In genomic region chr18:48975817-48976649, GRCh38 we compare ENCODE assay signal across 8 cellular contexts. TPM values are rescaled to one million over a fixed set of nuclear protein-coding genes. Genes with fewer than 3 reads are reported as not detected.
DNase-seq lines count a peak whose midpoint lies in the region; TF ChIP-seq lines count a peak whose summit lies in the region.

No MANE protein-coding gene starts in this region.

- H3K4me3 ChIP-seq in GM23248 (peak overlapping the region; percentile 73), dorsolateral prefrontal cortex (peak overlapping the region; percentile 46 to 83 (median 69)), mesenchymal stem cell (ENCODE audit: insufficient read depth in 1 of 2, low read depth in 1 of 2, low read length in 2 of 2) (peak overlapping the region; percentile 71 to 75)

- no peaks in the 10 kb centered on the region for H3K79me1 ChIP-seq in mesenchymal stem cell (replicated peaks; ENCODE audit: low read length, poor library complexity, severe bottlenecking)

- H3K36me3 ChIP-seq in ES-I3 (ENCODE audit: insufficient read depth, low read length) (no peaks in the 10 kb centered on the region), GM23248 (ENCODE audit: low read depth) (no peaks in the 10 kb centered on the region), mesenchymal stem cell (ENCODE audit: control insufficient read depth in 1 of 2, insufficient read depth in 2 of 2, low read depth in 1 of 2, low read length in 2 of 2) (no peaks in the 10 kb centered on the region)

- peak overlapping the region; percentile 82 to 83 for H3K18ac ChIP-seq in mesenchymal stem cell (ENCODE audit: low read depth in 1 of 2, low read length in 2 of 2)

- peak overlapping the region in 1 of 2 experiments; percentile 56 for H3K4ac ChIP-seq in mesenchymal stem cell (ENCODE audit: low read depth in 1 of 2, low read length in 2 of 2)

- peak overlapping the region; percentile 85 for H2BK120ac ChIP-seq in mesenchymal stem cell (ENCODE audit: low read depth, low read length)

- peak overlapping the region; percentile 57 for H4K91ac ChIP-seq in mesenchymal stem cell (ENCODE audit: low read length)

- H3K27ac ChIP-seq in GM23248 (peak overlapping the region; percentile 66), dorsolateral prefrontal cortex (peak overlapping the region in 32 of 59 donors; percentile 10 to 83 (median 61)), mesenchymal stem cell (ENCODE audit: low read length, poor library complexity, severe bottlenecking) (no peak overlapping the region)

- no peak for TF ChIP-seq CTCF in dorsolateral prefrontal cortex (IDR thresholded peaks at IDR 0.05 in 54 of 56, conservative IDR thresholded peaks at IDR 0.05 in 2 of 56; ENCODE audit: low read depth in 1 of 56, partially characterized antibody in 56 of 56)

- peak overlapping the region; percentile 72 for H4K8ac ChIP-seq in mesenchymal stem cell (ENCODE audit: low read length)

- no peak overlapping the region for H2AK5ac ChIP-seq in mesenchymal stem cell (ENCODE audit: low read length, severe bottlenecking)

- whole genome bisulfite sequencing in GM23248 (ENCODE audit: low coverage in 1 of 2, low lambda C conversion rate in 2 of 2, missing lambda C conversion rate in 2 of 2), 2 experiments, result 4 to 6% methylated on average over 33 to 61 of the region's 119 CpGs
- 4% methylated on average over 62 of the region's 119 CpGs for WGBS in mesenchymal stem cell

- DNase-seq in GM23248 (peak; percentile 89), NCI-H1105 (lab: John Stamatoyannopoulos, UW) (peak; percentile 62), dorsolateral prefrontal cortex (peak in 2 of 10 donors; percentile 40 to 79), mesenchymal stem cell (peak; percentile 73), NCI-H187 treated with DMSO at 0.1 percent for 48 hours (lab: John Stamatoyannopoulos, UW) (no peak)
- DNase-seq in activated CD4-positive, alpha-beta T cell treated with anti-CD3 and anti-CD28 coated beads for 48 hours, result peak; percentile 73
- DNase-seq in stimulated activated CD8-positive, alpha-beta memory T cell treated with anti-CD3 and anti-CD28 coated beads, Interleukin-2, amount 100 ng/mL, for 48 hours (ENCODE audit: low read depth in 2 of 2), result peak; percentile 30 to 31

- H2AFZ ChIP-seq in GM23248, result peak overlapping the region; percentile 65
- H2AFZ ChIP-seq in mesenchymal stem cell (ENCODE audit: low read depth, low read length), result peak overlapping the region; percentile 51

- in situ Hi-C loops in GM23248 (cut with MboI), result no loop called here

- H3K14ac ChIP-seq in mesenchymal stem cell (ENCODE audit: low read length in 2 of 2), result peak overlapping the region in 1 of 2 experiments; percentile 29

- H3K9me2 ChIP-seq in GM23248 (ENCODE audit: insufficient read depth), result no peaks in the 10 kb centered on the region

- intact Hi-C loops in dorsolateral prefrontal cortex (cut with DNase I), result loop anchor here in 1 of 2 donors (1.0 kb wide), 1 partner anchor 24 kb away; no protein-coding TSS in a partner anchor

- H3K79me2 ChIP-seq in GM23248 (ENCODE audit: insufficient read depth), result no peaks in the 10 kb centered on the region

- H3K27me3 ChIP-seq in GM23248 (replicated peaks; ENCODE audit: insufficient read depth) (no peaks in the 10 kb centered on the region), dorsolateral prefrontal cortex (no peaks in the 10 kb centered on the region), mesenchymal stem cell (ENCODE audit: control insufficient read depth in 1 of 2, insufficient read depth in 1 of 2, low read length in 2 of 2) (no peaks in the 10 kb centered on the region)

- H2BK5ac ChIP-seq in mesenchymal stem cell (ENCODE audit: low read depth, low read length, poor library complexity, severe bottlenecking), result peak overlapping the region; percentile 67

- H2BK15ac ChIP-seq in mesenchymal stem cell (ENCODE audit: low read depth, poor library complexity, severe bottlenecking), result peak overlapping the region; percentile 100

- H3K4me2 ChIP-seq in GM23248 (ENCODE audit: unreplicated experiment) (peak overlapping the region; percentile 47), mesenchymal stem cell (ENCODE audit: low read length, poor library complexity, severe bottlenecking) (peak overlapping the region; percentile 97)

- peaks cover 25% of the 10 kb centered on the region; the same call in 1 of the 2 replicates for H3K4me1 ChIP-seq in ES-I3 (ENCODE audit: insufficient read depth, low read length)
- peaks cover 16% of the 10 kb centered on the region; the same call in 1 of the 2 replicates for H3K4me1 ChIP-seq in GM23248 (ENCODE audit: insufficient read depth)
- H3K4me1 ChIP-seq in mesenchymal stem cell (ENCODE audit: control insufficient read depth, insufficient read depth, low read depth, low read length), result peaks cover 18% of the 10 kb centered on the region

- H4K20me1 ChIP-seq in GM23248 (ENCODE audit: insufficient read depth), result no peaks in the 10 kb centered on the region

- H3K9me3 ChIP-seq in ES-I3 (ENCODE audit: control insufficient read depth, insufficient read depth, low read length), result no peaks in the 10 kb centered on the region
- no peaks in the 10 kb centered on the region for H3K9me3 ChIP-seq in GM23248 (ENCODE audit: low read depth)
- no peaks in the 10 kb centered on the region for H3K9me3 ChIP-seq in mesenchymal stem cell (ENCODE audit: control insufficient read depth, low read length)

- peak overlapping the region in 1 of 2 experiments; percentile 66 for H2BK12ac ChIP-seq in mesenchymal stem cell (ENCODE audit: low read length in 2 of 2)

- no peak overlapping the region for H3K23ac ChIP-seq in mesenchymal stem cell (ENCODE audit: low read length in 2 of 2)

- 0 out of 2 replicates have a peak, but pooled peaks cover 10% of the 10 kb centered on the region for H3F3A ChIP-seq in GM23248 (ENCODE audit: insufficient read depth)

- peak overlapping the region; percentile 80 for H3K9ac ChIP-seq in ES-I3 (ENCODE audit: low read depth, low read length)
- peak overlapping the region; percentile 89 for H3K9ac ChIP-seq in GM23248
- peak overlapping the region; percentile 85 for H3K9ac ChIP-seq in mesenchymal stem cell (ENCODE audit: low read length)

RNA-seq across cellular contexts. Expression of gene SMAD7, which starts 25.3 kb away (rescaled TPM):
- 43.6 and 51.7 TPM in 2 replicates for total RNA-seq in GM23248 (2014; rRNA removed; shearing (Covaris generic))
- polyA plus RNA-seq in GM23248 (2016; fragmentation: Nextera tagmentation; extraction: Ambion mirVana), result 6.8 and 8.4 TPM in 2 replicates
- 10 to 100 TPM; 14.2 to 34.2 (median 23.6) TPM for total RNA-seq in dorsolateral prefrontal cortex
- polyA plus RNA-seq in mesenchymal stem cell (2013, experiment 1 of 2), result 9.6 TPM
- polyA plus RNA-seq in mesenchymal stem cell (2013, experiment 2 of 2), result 9.9 TPM
